Comparison of ENCODE assay signal across 13 cellular contexts in genomic region chr14:57493467-57494181, GRCh38. TPM values are rescaled to one million over a fixed set of nuclear protein-coding genes. Genes with fewer than 3 reads are reported as not detected.
DNase-seq lines count a peak whose midpoint lies in the region; ATAC-seq, FAIRE-seq and TF ChIP-seq lines count a peak whose summit lies in the region.
"Had no signal": no experiment of that assay in that cellular context is flagged by ENCODE, and none has a peak within 500 bp of the region (broad histone marks: within the 10 kb centered on the region; RNA-seq: fewer than 3 reads in every experiment).

A gene with protein sequence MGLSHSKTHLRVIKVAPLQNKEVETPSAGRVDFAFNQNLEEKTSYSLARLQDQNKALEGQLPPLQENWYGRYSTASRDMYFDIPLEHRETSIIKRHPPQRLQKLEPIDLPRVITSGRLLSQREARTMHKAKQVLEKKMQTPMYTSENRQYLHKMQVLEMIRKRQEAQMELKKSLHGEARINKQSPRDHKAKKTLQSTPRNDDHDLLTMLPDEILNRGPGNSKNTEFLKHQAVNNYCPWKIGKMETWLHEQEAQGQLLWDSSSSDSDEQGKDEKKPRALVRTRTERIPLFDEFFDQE (minus strand): TSS chr14:57493857. CDS start chr14:57493715, 142 bp downstream.

- no peak within 1 kb of the TSS for H3K27ac ChIP-seq in GM12878 (ENCODE audit: control insufficient read depth, insufficient read depth)
- H3K27ac ChIP-seq in stomach = no peak within 1 kb of the TSS
- H3K27ac ChIP-seq in CD4-positive, alpha-beta T cell (ENCODE audit: low read depth, low read length) = no peak within 1 kb of the TSS
- H3K27ac ChIP-seq: testis had no signal

- H2AFZ ChIP-seq in GM12878 (ENCODE audit: control insufficient read depth, low read depth, low read length) = no peak within 1 kb of the TSS

- H3K36me3 Mint-ChIP-seq in endothelial cell (ENCODE audit: low read depth, unreplicated experiment) = no peaks in the 10 kb centered on the region
- H3K36me3 Mint-ChIP-seq in CD4-positive, alpha-beta T cell (ENCODE audit: low read depth) = no peaks in the 10 kb centered on the region

- no peak for TF ChIP-seq CTCF in GM12878 (IDR thresholded peaks at IDR 0.05 in 2 of 3, conservative IDR thresholded peaks at IDR 0.05 in 1 of 3; ENCODE audit: control insufficient read depth in 2 of 3, extremely low read depth in 1 of 3, insufficient read depth in 1 of 3, low read depth in 3 of 3, low read length in 3 of 3)
- no peak for TF ChIP-seq CTCF in endothelial cell (IDR thresholded peaks at IDR 0.05; ENCODE audit: unreplicated experiment)
- TF ChIP-seq CTCF in stomach (IDR thresholded peaks at IDR 0.05) = no peak
- TF ChIP-seq CTCF in CD4-positive, alpha-beta T cell (IDR thresholded peaks at IDR 0.05) = no peak

- DNase-seq in Caki2 (ENCODE audit: low read depth) (peak; percentile 93), GM12878 (ENCODE audit: low read depth, low spot score) (peak; percentile 65), endothelial cell (ENCODE audit: low spot score) (no peak), stomach (no peak), head of caudate nucleus (no peak)
- DNase-seq in CD4-positive, alpha-beta T cell = no peak
- DNase-seq: C1 segment of cervical spinal cord, testis had no signal

- no peak within 1 kb of the TSS for H3K4me3 Mint-ChIP-seq in endothelial cell (ENCODE audit: unreplicated experiment)
- H3K4me3 Mint-ChIP-seq in CD4-positive, alpha-beta T cell = no peak within 1 kb of the TSS

- ATAC-seq in GM19438 (IDR thresholded peaks at IDR 0.05; ENCODE audit: low read depth, unreplicated experiment) (peak; percentile 82), HG03066 (IDR thresholded peaks at IDR 0.05; ENCODE audit: low read depth, unreplicated experiment) (peak; percentile 67), GM12878 (peak; percentile 76)
- no peak for ATAC-seq in CD4-positive, alpha-beta T cell (ENCODE audit: poor library complexity)

- no peaks in the 10 kb centered on the region for H3K36me3 ChIP-seq in GM12878 (ENCODE audit: control insufficient read depth in 2 of 2, insufficient read depth in 2 of 2, low read length in 1 of 2)
- no peaks in the 10 kb centered on the region for H3K36me3 ChIP-seq in stomach

- no peak for TF ChIP-seq EP300 in GM12878 (IDR thresholded peaks at IDR 0.05; ENCODE audit: borderline replicate concordance in 1 of 2, control insufficient read depth in 1 of 2, low read depth in 2 of 2, low read length in 2 of 2)
- no peak for TF ChIP-seq EP300 in stomach (IDR thresholded peaks at IDR 0.05)

- BruUV-seq in GM12878 (replicated peaks; lab: Mats Ljungman, UMichigan) = TSS peak; percentile 87

- POLR2A ChIA-PET in GM12878 (lab: Charles Lee) = interaction anchor here (0.6 kb wide), 2 partner anchors 52 to 1859 kb away, joined by 3 to 5 read pairs; no protein-coding TSS in a partner anchor
- POLR2A ChIA-PET in CD4-positive, alpha-beta T cell (lab: Charles Lee) = no interaction called here

- H3K4me3 ChIP-seq in GM12878 (no peak within 1 kb of the TSS), stomach (no peak within 1 kb of the TSS)
- H3K4me3 ChIP-seq: testis had no signal

- WGBS in GM12878 (ENCODE audit: insufficient coverage, insufficient replicate concordance, low lambda C conversion rate, missing lambda C conversion rate) = 14% methylated on average over 6 of the region's 6 CpGs
- WGBS in stomach, 5 donors = 12 to 34% (median 20%) methylated on average over 6 of the region's 6 CpGs

- SMC1A ChIA-PET in GM12878 (lab: Charles Lee; ENCODE audit: uncharacterized antibody, unreplicated experiment) = interaction anchor here (0.7 to 4.3 kb wide), 6 partner anchors 8 to 69 kb away, joined by 3 to 19 read pairs (median 3); no protein-coding TSS in a partner anchor

- no peaks in the 10 kb centered on the region for H3K4me1 Mint-ChIP-seq in endothelial cell (ENCODE audit: unreplicated experiment)
- no peaks in the 10 kb centered on the region for H3K4me1 Mint-ChIP-seq in CD4-positive, alpha-beta T cell (ENCODE audit: low read depth)

- no peaks in the 10 kb centered on the region for H3K27me3 Mint-ChIP-seq in endothelial cell (ENCODE audit: unreplicated experiment)
- no peaks in the 10 kb centered on the region for H3K27me3 Mint-ChIP-seq in CD4-positive, alpha-beta T cell

- CTCF ChIA-PET in GM12878 (lab: Yijun Ruan, JAX) = interaction anchor here (1.3 to 3.8 kb wide), 3 partner anchors 8 to 79 kb away, joined by 4 to 15 read pairs (median 4); no protein-coding TSS in a partner anchor
- CTCF ChIA-PET in CD4-positive, alpha-beta T cell (lab: Charles Lee) = no interaction called here

- H3K27me3 ChIP-seq in GM12878 (replicated peaks in 1 of 2; ENCODE audit: control insufficient read depth in 2 of 2, insufficient read depth in 2 of 2, low read length in 1 of 2) (no peaks in the 10 kb centered on the region), stomach (no peaks in the 10 kb centered on the region)
- no peaks in the 10 kb centered on the region for H3K27me3 ChIP-seq in CD4-positive, alpha-beta T cell (ENCODE audit: control insufficient read depth, insufficient read depth, low read length)
- H3K27me3 ChIP-seq: testis had no signal

- no peaks in the 10 kb centered on the region for H3K79me2 ChIP-seq in GM12878 (ENCODE audit: control insufficient read depth, insufficient read depth, low read length)

- no peak within 1 kb of the TSS for H3K27ac Mint-ChIP-seq in endothelial cell (ENCODE audit: unreplicated experiment)
- no peak within 1 kb of the TSS for H3K27ac Mint-ChIP-seq in CD4-positive, alpha-beta T cell

- no peak for TF ChIP-seq POLR2A in GM12878 (IDR thresholded peaks at IDR 0.05; ENCODE audit: low read depth, low read length)
- no peak for TF ChIP-seq POLR2A in stomach (IDR thresholded peaks at IDR 0.05)

- RAD21 ChIA-PET in GM12878 (lab: Charles Lee; ENCODE audit: unreplicated experiment) = interaction anchor here (0.9 to 3.5 kb wide), 5 partner anchors 8 to 79 kb away, joined by 5 to 12 read pairs (median 5); no protein-coding TSS in a partner anchor

- no peak within 1 kb of the TSS for H3K4me2 ChIP-seq in GM12878 (ENCODE audit: control insufficient read depth, insufficient read depth)

- H4K20me1 ChIP-seq in GM12878 (ENCODE audit: control insufficient read depth, insufficient read depth) = no peaks in the 10 kb centered on the region

- no peak within 1 kb of the TSS for H3K9ac ChIP-seq in GM12878 (ENCODE audit: control insufficient read depth, insufficient read depth, low read length)

- H3K4me1 ChIP-seq in GM12878 (ENCODE audit: control insufficient read depth, insufficient read depth, low read length) (no peaks in the 10 kb centered on the region), stomach (no peaks in the 10 kb centered on the region)
- H3K4me1 ChIP-seq: testis had no signal

- no peak for TF ChIP-seq RAD21 in GM12878 (IDR thresholded peaks at IDR 0.05; ENCODE audit: insufficient read depth, low read depth, low read length)

- no peak for FAIRE-seq in GM12878 (lab: Jason Lieb, UNC)
- FAIRE-seq: H1 had no signal

- no peaks in the 10 kb centered on the region for H3K9me3 Mint-ChIP-seq in endothelial cell (ENCODE audit: unreplicated experiment)
- H3K9me3 Mint-ChIP-seq in CD4-positive, alpha-beta T cell = peaks cover 2% of the 10 kb centered on the region

- intact Hi-C loops in GM12878 (cut with micrococcal nuclease; ENCODE audit: unreplicated experiment) (loop anchor here (5.0 kb wide), 1 partner anchor 101 kb away; the partner anchor contains the start of gene NAA30), stomach (cut with DNase I; ENCODE audit: low total_unique reads) (no loop called here), head of caudate nucleus (cut with DNase I) (no loop called here)
- intact Hi-C loops in CD4-positive, alpha-beta T cell (cut with DNase I, micrococcal nuclease) = no loop called here

- in situ Hi-C loops in Caki2 (cut with HindIII; ENCODE audit: low pct_unique_long_range_greater_than_20kb, low sequenced_read_pairs) (no loop called here), GM12878 (cut with MboI) (no loop called here)

- H3K9me3 ChIP-seq in GM12878 (replicated peaks; ENCODE audit: control insufficient read depth, insufficient read depth, low read length) (no peaks in the 10 kb centered on the region), stomach (no peaks in the 10 kb centered on the region)
- H3K9me3 ChIP-seq in CD4-positive, alpha-beta T cell (ENCODE audit: control insufficient read depth, low read length) = no peaks in the 10 kb centered on the region
- H3K9me3 ChIP-seq: testis had no signal

RNA-seq across cellular contexts. Expression of the gene that starts here (rescaled TPM):
- 6.7 and 14.2 TPM in 2 replicates for total RNA-seq in Caki2 (2014; rRNA removed; shearing (Covaris generic); ENCODE audit: low replicate concordance)
- 0.31 TPM in 1 of 2 replicates, not detected in the other for total RNA-seq in GM12878 (2013; cell fraction: nucleolus; rRNA removed)
- total RNA-seq in GM12878 (2014; rRNA removed) (3.7 and 3.8 TPM in 2 replicates), GM12878 (2014; rRNA removed; fragmentation: Illumina TruSeq; extraction: Trizol) (2.8 and 3.5 TPM in 2 replicates), GM12878 (2021) (2.5 and 2.6 TPM in 2 replicates), endothelial cell (ENCODE audit: unreplicated experiment) (not detected), stomach (1 to 10 TPM in 1 of 5 donors, not detected in 4; 1.3 TPM)
- 30.9 TPM for polyA plus RNA-seq in GM12878 (2011; ENCODE audit: low read depth)
- polyA plus RNA-seq in GM12878 (2011; rRNA removed) (12.5 and 16.4 TPM in 2 replicates), GM12878 (2014; fragmentation: Illumina TruSeq; extraction: Trizol) (3.8 and 8.5 TPM in 2 replicates), GM12878 (2014; fragmentation: Nextera tagmentation; extraction: Ambion mirVana) (1 to 10 TPM; 1.3 to 1.9 TPM), GM12878 (2014; rRNA removed) (1.6 and 3.1 TPM in 2 replicates), GM12878 (2016; fragmentation: Nextera tagmentation; extraction: Ambion mirVana) (1 to 10 TPM; 1.7 to 2.1 TPM), stomach (under 1 TPM in 1 of 3 donors, not detected in 2; 0.30 TPM)
- 6.5 and 7.6 TPM in 2 replicates for polyA plus RNA-seq in GM12878 (2011; cell fraction: cytosol; rRNA removed)
- polyA plus RNA-seq in GM12878 (2011; cell fraction: nucleus; rRNA removed) = 38.7 and 44.1 TPM in 2 replicates
- polyA plus RNA-seq in GM12878 (2012) = 1.0 and 1.5 TPM in 2 replicates
- polyA minus RNA-seq in GM12878 (2011; rRNA and poly(A)+ RNA removed) = 8.7 and 9.6 TPM in 2 replicates
- polyA minus RNA-seq in GM12878 (2011; cell fraction: cytosol; rRNA and poly(A)+ RNA removed) = 3.7 and 5.2 TPM in 2 replicates
- polyA minus RNA-seq in GM12878 (2011; cell fraction: nucleus; rRNA and poly(A)+ RNA removed) = 19.2 and 29.7 TPM in 2 replicates
- not detected for total RNA-seq in CD4-positive, alpha-beta T cell
- total RNA-seq: H1, mammary epithelial cell, SK-MEL-5, testis had no signal
- polyA plus RNA-seq: H1, mammary epithelial cell had no signal

Comparison
In these comparisons a context has a peak if more than half of its experiments do, and no peak if none do; other contexts are left out.
1. DNase-seq: peak in Caki2 (single experiment) and GM12878 (single experiment); none in endothelial cell (single experiment), stomach (single experiment), CD4-positive, alpha-beta T cell (0 of 10) and head of caudate nucleus (0 of 42).